11 cellular contexts compared by ENCODE assay signal in genomic region chr3:151135548-151136337, GRCh38. TPM values are rescaled to one million over a fixed set of nuclear protein-coding genes. Genes with fewer than 3 reads are reported as not detected.
DNase-seq lines count a peak whose midpoint lies in the region; ATAC-seq, FAIRE-seq and TF ChIP-seq lines count a peak whose summit lies in the region.
"Had no signal": no experiment of that assay in that cellular context is flagged by ENCODE, and none has a peak within 500 bp of the region (broad histone marks: within the 10 kb centered on the region; RNA-seq: fewer than 3 reads in every experiment).

No MANE protein-coding gene starts in this region.

- H3K4me3 ChIP-seq in right lobe of liver (no peak overlapping the region), HepG2 (replicated peaks in 1 of 3; ENCODE audit: insufficient read depth in 1 of 3, low read depth in 2 of 3, low read length in 3 of 3) (no peak overlapping the region), adrenal gland (no peak overlapping the region), stomach (no peak overlapping the region)

- H3K27ac ChIP-seq in right lobe of liver, result no peak overlapping the region
- H3K27ac ChIP-seq in HepG2 (ENCODE audit: extremely low read length, insufficient read depth, low read length), result no peak overlapping the region
- H3K27ac ChIP-seq in adrenal gland, result no peak overlapping the region
- no peak overlapping the region for H3K27ac ChIP-seq in stomach

- no peak for FAIRE-seq in HepG2 (lab: Jason Lieb, UNC)

- TF ChIP-seq RAD21 in HepG2 (CRISPR knock-in tag; IDR thresholded peaks at IDR 0.05), result no peak

- H3K4me2 ChIP-seq in HepG2 (ENCODE audit: low read depth, low read length), result no peak overlapping the region

- H3K9me3 ChIP-seq in right lobe of liver, result no peaks in the 10 kb centered on the region
- no peaks in the 10 kb centered on the region for H3K9me3 ChIP-seq in HepG2 (ENCODE audit: low read length)
- H3K9me3 ChIP-seq in adrenal gland (replicated peaks in 1 of 3), result no peaks in the 10 kb centered on the region
- H3K9me3 ChIP-seq in stomach, result peaks cover 0 to 8% (median 2%) of the 10 kb centered on the region in 4 donors

- H3K79me2 ChIP-seq in HepG2 (ENCODE audit: insufficient read depth, low read length), result no peaks in the 10 kb centered on the region

- intact Hi-C loops in right lobe of liver (cut with DNase I), result no loop called here
- intact Hi-C loops in HepG2 (cut with micrococcal nuclease; ENCODE audit: unreplicated experiment), result no loop called here
- intact Hi-C loops in adrenal gland (cut with DNase I), result no loop called here
- intact Hi-C loops in stomach (cut with DNase I; ENCODE audit: low total_unique reads), result no loop called here

- in situ Hi-C loops in HepG2 (cut with HindIII; ENCODE audit: extremely low pct_ligation_motif_present, low pct_unique_long_range_greater_than_20kb), result no loop called here

- TF ChIP-seq POLR2A in right lobe of liver (IDR thresholded peaks at IDR 0.05) (no peak), HepG2 (IDR thresholded peaks at IDR 0.05; ENCODE audit: insufficient read depth in 1 of 2, low read depth in 2 of 2, low read length in 2 of 2) (no peak), adrenal gland (IDR thresholded peaks at IDR 0.05) (no peak), stomach (IDR thresholded peaks at IDR 0.05) (no peak)

- POLR2A ChIA-PET in HepG2 (lab: Yijun Ruan, JAX), result no interaction called here

- H4K20me1 ChIP-seq in HepG2 (ENCODE audit: insufficient read depth, low read length), result no peaks in the 10 kb centered on the region

- ATAC-seq in right lobe of liver, result peak; percentile 40 to 66 (median 50)
- ATAC-seq in HepG2, result no peak; the same call in 2 of the 3 replicates
- ATAC-seq in omental fat pad (ENCODE audit: low FRiP score), result no peak
- ATAC-seq in GM18520 (IDR thresholded peaks at IDR 0.05; ENCODE audit: unreplicated experiment), result no peak
- ATAC-seq: right cardiac atrium had no signal

- 45% methylated on average over 5 of the region's 5 CpGs for WGBS in right lobe of liver (ENCODE audit: insufficient coverage, low coverage, low lambda C conversion rate, missing lambda C conversion rate)
- 45% methylated on average over 5 of the region's 5 CpGs for WGBS in HepG2 (ENCODE audit: low lambda C conversion rate)
- WGBS in adrenal gland, 4 donors, result 64 to 78% (median 70%) methylated on average over 5 of the region's 5 CpGs
- 54 to 60% (median 58%) methylated on average over 5 of the region's 5 CpGs for WGBS in stomach, 5 donors

- CTCF ChIA-PET in HepG2 (lab: Yijun Ruan, JAX; ENCODE audit: low intra/inter-chr PET ratio, low total read pairs), result no interaction called here

- H3K9ac ChIP-seq in HepG2 (ENCODE audit: insufficient read depth, low read depth, low read length), result no peak overlapping the region

- H3K36me3 ChIP-seq in right lobe of liver (no peaks in the 10 kb centered on the region), HepG2 (replicated peaks in 1 of 2; ENCODE audit: control insufficient read depth in 1 of 2, insufficient read depth in 2 of 2, low read length in 2 of 2) (no peaks in the 10 kb centered on the region), adrenal gland (replicated peaks in 1 of 2) (no peaks in the 10 kb centered on the region), stomach (no peaks in the 10 kb centered on the region)

- H3K27me3 ChIP-seq in right lobe of liver (no peaks in the 10 kb centered on the region), HepG2 (ENCODE audit: control insufficient read depth in 1 of 2, insufficient read depth in 2 of 2, low read length in 2 of 2) (peaks cover 0 to 6% of the 10 kb centered on the region in 2 experiments; a peak in 1 of 5 replicates), adrenal gland (no peaks in the 10 kb centered on the region), stomach (no peaks in the 10 kb centered on the region)

- H2AFZ ChIP-seq in HepG2 (ENCODE audit: low read length), result no peak overlapping the region

- TF ChIP-seq EP300 in HepG2 (IDR thresholded peaks at IDR 0.05; ENCODE audit: low read depth in 2 of 2, low read length in 2 of 2) (no peak), HepG2 (CRISPR knock-in tag; IDR thresholded peaks at IDR 0.05; ENCODE audit: borderline replicate concordance) (no peak), stomach (IDR thresholded peaks at IDR 0.05) (no peak)

- DNase-seq in right lobe of liver (peak in 2 of 3 donors; percentile 31 to 63), HepG2 (ENCODE audit: low spot score) (no peak), NCI-H774 (lab: John Stamatoyannopoulos, UW) (peak; percentile 46), adrenal gland (peak in 5 of 7 donors; percentile 19 to 62 (median 29)), stomach (peak; percentile 66), HK-2 (ENCODE audit: unreplicated experiment) (no peak), omental fat pad (ENCODE audit: low spot score) (no peak)
- DNase-seq: DMS153, foreskin melanocyte, right cardiac atrium had no signal

- TF ChIP-seq CTCF in right lobe of liver (IDR thresholded peaks at IDR 0.05) (no peak), HepG2 (CRISPR knock-in tag; IDR thresholded peaks at IDR 0.05) (no peak), adrenal gland (IDR thresholded peaks at IDR 0.05) (no peak), stomach (IDR thresholded peaks at IDR 0.05) (no peak), omental fat pad (IDR thresholded peaks at IDR 0.05) (no peak)

- BruUV-seq in HepG2 (replicated peaks; lab: Mats Ljungman, UMichigan), result no TSS peak

- no peaks in the 10 kb centered on the region for H3K4me1 ChIP-seq in right lobe of liver
- H3K4me1 ChIP-seq in HepG2 (ENCODE audit: insufficient read depth, low read length), result no peaks in the 10 kb centered on the region
- no peaks in the 10 kb centered on the region for H3K4me1 ChIP-seq in adrenal gland (replicated peaks in 1 of 2)
- H3K4me1 ChIP-seq in stomach, result no peaks in the 10 kb centered on the region

TF ChIP-seq in HepG2, 621 proteins besides CTCF, POLR2A, EP300 and RAD21 (continues in another document):
- TF ChIP-seq ZNF644 (CRISPR knock-in tag; IDR thresholded peaks at IDR 0.05; ENCODE audit: low read depth) (no peak), ZNF883 (CRISPR knock-in tag; IDR thresholded peaks at IDR 0.05; ENCODE audit: not compliant biosample characterization) (no peak), ARNT (IDR thresholded peaks at IDR 0.05) (no peak), NFE2 (CRISPR knock-in tag; IDR thresholded peaks at IDR 0.05) (no peak), NCOA1 (CRISPR knock-in tag; IDR thresholded peaks at IDR 0.05) (no peak), ZNF547 (CRISPR knock-in tag; IDR thresholded peaks at IDR 0.05) (no peak), SP2 (CRISPR knock-in tag; IDR thresholded peaks at IDR 0.05) (no peak), ZNF558 (CRISPR knock-in tag; IDR thresholded peaks at IDR 0.05; ENCODE audit: borderline replicate concordance) (no peak), SNAI1 (CRISPR knock-in tag; IDR thresholded peaks at IDR 0.05; ENCODE audit: borderline replicate concordance) (no peak), FOXC1 (CRISPR knock-in tag; IDR thresholded peaks at IDR 0.05; ENCODE audit: borderline replicate concordance) (no peak), GATAD1 (CRISPR knock-in tag; IDR thresholded peaks at IDR 0.05) (no peak), DNMT1 (CRISPR knock-in tag; IDR thresholded peaks at IDR 0.05) (no peak), DDIT3 (CRISPR knock-in tag; IDR thresholded peaks at IDR 0.05) (no peak)

RNA-seq across cellular contexts. Expression of gene MED12L, which starts 50.3 kb away (rescaled TPM):
- total RNA-seq in right lobe of liver (under 1 TPM; 0.04 to 0.64 (median 0.40) TPM), HepG2 (2016; rRNA removed; fragmentation: Illumina TruSeq; extraction: Trizol) (0.64 and 0.81 TPM in 2 replicates), adrenal gland (10 to 100 TPM in 3 of 8 donors, 1 to 10 TPM in 5; 2.7 to 14.1 (median 7.8) TPM), stomach (1 to 10 TPM in 2 of 5 donors, under 1 TPM in 2, not detected in 1; 0.14 to 2.9 (median 0.96) TPM), omental fat pad (under 1 TPM; 0.16 to 0.37 (median 0.31) TPM)
- 0.44 and 0.71 TPM in 2 replicates for total RNA-seq in HepG2 (2016; cell fraction: cytosol; rRNA removed; fragmentation: Illumina TruSeq; extraction: Trizol; ENCODE audit: low read depth)
- total RNA-seq in HepG2 (2016; cell fraction: insoluble cytoplasmic fraction; rRNA removed; fragmentation: Illumina TruSeq; extraction: Trizol), result 0.54 and 0.61 TPM in 2 replicates
- total RNA-seq in HepG2 (2016; cell fraction: membrane; rRNA removed; fragmentation: Illumina TruSeq; extraction: Trizol), result 0.48 and 0.59 TPM in 2 replicates
- total RNA-seq in HepG2 (2016; cell fraction: nucleus; rRNA removed; fragmentation: Illumina TruSeq; extraction: Trizol), result 1.1 and 1.4 TPM in 2 replicates
- polyA plus RNA-seq in HepG2 (2011; rRNA removed) (0.05 and 0.07 TPM in 2 replicates), adrenal gland (1 to 10 TPM in 2 of 3 donors, under 1 TPM in 1; 0.77 to 4.6 (median 1.6) TPM), stomach (under 1 TPM in 2 of 3 donors, not detected in 1; 0.06 to 0.10 TPM)
- 0.01 and 0.08 TPM in 2 replicates for polyA plus RNA-seq in HepG2 (2011; cell fraction: cytosol; rRNA removed)
- polyA plus RNA-seq in HepG2 (2011; cell fraction: nucleus; rRNA removed), result 0.21 and 0.24 TPM in 2 replicates
- polyA plus RNA-seq in HepG2 (2012), result 0.21 TPM in 1 of 2 replicates, not detected in the other
- 0.17 and 0.23 TPM in 2 replicates for polyA plus RNA-seq in HepG2 (2016; cell fraction: cytosol; fragmentation: Illumina TruSeq; extraction: Trizol; ENCODE audit: low read depth)
- polyA plus RNA-seq in HepG2 (2016; cell fraction: insoluble cytoplasmic fraction; fragmentation: Illumina TruSeq; extraction: Trizol; ENCODE audit: low read depth), result 0.08 and 0.13 TPM in 2 replicates
- 0.24 and 0.39 TPM in 2 replicates for polyA plus RNA-seq in HepG2 (2016; cell fraction: membrane; fragmentation: Illumina TruSeq; extraction: Trizol; ENCODE audit: low read depth)
- 0.52 and 1.2 TPM in 2 replicates for polyA plus RNA-seq in HepG2 (2016; cell fraction: nucleus; fragmentation: Illumina TruSeq; extraction: Trizol; ENCODE audit: insufficient read depth, low read depth)
- polyA minus RNA-seq in HepG2 (2011; rRNA and poly(A)+ RNA removed; ENCODE audit: low replicate concordance), result 0.12 and 0.21 TPM in 2 replicates
- 0.10 and 0.70 TPM in 2 replicates for polyA minus RNA-seq in HepG2 (2011; cell fraction: cytosol; rRNA and poly(A)+ RNA removed)
- polyA minus RNA-seq in HepG2 (2011; cell fraction: nucleus; rRNA and poly(A)+ RNA removed), result 0.50 and 2.3 TPM in 2 replicates

Comparison
In these comparisons a context has a peak if more than half of its experiments do, and no peak if none do; other contexts are left out.
1. ATAC-seq: peak in right lobe of liver (4 of 4); none in HepG2 (single experiment), omental fat pad (single experiment) and GM18520 (single experiment).
2. DNase-seq: peak in right lobe of liver (2 of 3), NCI-H774 (single experiment), adrenal gland (5 of 7) and stomach (single experiment); none in HepG2 (single experiment), HK-2 (single experiment) and omental fat pad (single experiment).